In genomic region chr17:43849116-43849515, GRCh38 we compare ENCODE assay signal across 25 cellular contexts. TPM values are rescaled to one million over a fixed set of nuclear protein-coding genes. Genes with fewer than 3 reads are reported as not detected.
"Had no signal": no experiment of that assay in that cellular context is flagged by ENCODE, and none has a peak within 500 bp of the region (broad histone marks: within the 10 kb centered on the region; RNA-seq: fewer than 3 reads in every experiment).

No MANE protein-coding gene starts in this region.

- H3K27ac ChIP-seq: brain microvascular endothelial cell, PC-9, SJCRH30 had no signal

- ATAC-seq: activated CD4-positive, CD25-positive, alpha-beta regulatory T cell treated with anti-CD3 and anti-CD28 coated beads, Interleukin-2, amount 50 U/mL, for 24 hours; activated CD8-positive, alpha-beta T cell treated with anti-CD3 and anti-CD28 coated beads for 36 hours; activated T-cell treated with anti-CD3 and anti-CD28 coated beads, Interleukin-2, amount 50 U/mL, for 72 hours had no signal

- H3K9me3 ChIP-seq: SJCRH30, SK-N-SH had no signal

- H3K4me3 ChIP-seq: PC-9, SJCRH30 had no signal

- H3K36me3 ChIP-seq: brain microvascular endothelial cell, SJCRH30 had no signal

- DNase-seq: activated CD4-positive, alpha-beta T cell treated with anti-CD3 and anti-CD28 coated beads for 4 hours; activated CD8-positive, alpha-beta memory T cell treated with anti-CD3 and anti-CD28 coated beads, Interleukin-2, amount 50 U/mL, for 4 hours; activated CD8-positive, alpha-beta T cell treated with anti-CD3 and anti-CD28 coated beads for 36 hours; activated gamma-delta T cell treated with Interleukin-2 at 50 U/mL for 16 hours; activated naive CD4-positive, alpha-beta T cell treated with anti-CD3 and anti-CD28 coated beads, Interleukin-2, amount 10 ng/mL, durations not matched to agents 7 days and 5 days; activated naive CD8-positive, alpha-beta T cell treated with anti-CD3 and anti-CD28 coated beads for 36 hours; activated T-cell treated with anti-CD3 and anti-CD28 coated beads, Interleukin-2, amount 50 U/mL, for 72 hours; brain microvascular endothelial cell; caudate nucleus; Kasumi-1; KBM-7; NCI-H1048; NCI-H146; NCI-H187 treated with DMSO at 0.1 percent for 48 hours; NCI-H2081 treated with DMSO at 0.1 percent for 48 hours; NCI-H446; NCI-H524; PC-9; SJCRH30; SK-N-SH; T-helper 1 cell had no signal

RNA-seq across cellular contexts. Expression of gene CD300LG, which starts 2.1 kb away (rescaled TPM):
- total RNA-seq: activated CD8-positive, alpha-beta T cell treated with anti-CD3 and anti-CD28 coated beads for 36 hours; activated naive CD8-positive, alpha-beta T cell treated with anti-CD3 and anti-CD28 coated beads for 36 hours; activated T-cell treated with anti-CD3 and anti-CD28 coated beads, Interleukin-2, amount 50 U/mL, for 72 hours; activated T-helper 2 cell treated with anti-CD3 and anti-CD28 coated beads, Interferon-gamma antibody, Interleukin-2, Interleukin-4, amounts not matched to agents 10 μg/mL and 5 μg/mL and 100 μg/mL, durations not matched to agents 14 hours and 24 hours and 36 hours; PC-9; RPMI7951; SJCRH30; T-helper 2 cell treated with Interferon-gamma antibody and Interleukin-4, amounts not matched to agents 100 ng/mL and 5 ng/mL, for 36 hours had no signal
- polyA plus RNA-seq: SK-N-SH had no signal

RNA-seq across cellular contexts. Expression of gene MPP3, which starts 16.2 kb away (rescaled TPM):
- total RNA-seq: activated T-cell treated with anti-CD3 and anti-CD28 coated beads, Interleukin-2, amount 50 U/mL, for 72 hours; T-helper 2 cell treated with Interferon-gamma antibody and Interleukin-4, amounts not matched to agents 100 ng/mL and 5 ng/mL, for 36 hours had no signal
